In genomic region chr7:113918946-113919345, GRCh38 we compare ENCODE assay signal across 1 cellular context.
TF ChIP-seq lines count a peak whose summit lies in the region.

Gene PPP1R3A, minus strand, starts transcription at chr7:113919009. Its CDS starts 13 bp downstream, at chr7:113918996.

TF ChIP-seq in H1, 55 proteins besides CTCF, POLR2A, EP300 and RAD21:
- TF ChIP-seq, protein P1, sequence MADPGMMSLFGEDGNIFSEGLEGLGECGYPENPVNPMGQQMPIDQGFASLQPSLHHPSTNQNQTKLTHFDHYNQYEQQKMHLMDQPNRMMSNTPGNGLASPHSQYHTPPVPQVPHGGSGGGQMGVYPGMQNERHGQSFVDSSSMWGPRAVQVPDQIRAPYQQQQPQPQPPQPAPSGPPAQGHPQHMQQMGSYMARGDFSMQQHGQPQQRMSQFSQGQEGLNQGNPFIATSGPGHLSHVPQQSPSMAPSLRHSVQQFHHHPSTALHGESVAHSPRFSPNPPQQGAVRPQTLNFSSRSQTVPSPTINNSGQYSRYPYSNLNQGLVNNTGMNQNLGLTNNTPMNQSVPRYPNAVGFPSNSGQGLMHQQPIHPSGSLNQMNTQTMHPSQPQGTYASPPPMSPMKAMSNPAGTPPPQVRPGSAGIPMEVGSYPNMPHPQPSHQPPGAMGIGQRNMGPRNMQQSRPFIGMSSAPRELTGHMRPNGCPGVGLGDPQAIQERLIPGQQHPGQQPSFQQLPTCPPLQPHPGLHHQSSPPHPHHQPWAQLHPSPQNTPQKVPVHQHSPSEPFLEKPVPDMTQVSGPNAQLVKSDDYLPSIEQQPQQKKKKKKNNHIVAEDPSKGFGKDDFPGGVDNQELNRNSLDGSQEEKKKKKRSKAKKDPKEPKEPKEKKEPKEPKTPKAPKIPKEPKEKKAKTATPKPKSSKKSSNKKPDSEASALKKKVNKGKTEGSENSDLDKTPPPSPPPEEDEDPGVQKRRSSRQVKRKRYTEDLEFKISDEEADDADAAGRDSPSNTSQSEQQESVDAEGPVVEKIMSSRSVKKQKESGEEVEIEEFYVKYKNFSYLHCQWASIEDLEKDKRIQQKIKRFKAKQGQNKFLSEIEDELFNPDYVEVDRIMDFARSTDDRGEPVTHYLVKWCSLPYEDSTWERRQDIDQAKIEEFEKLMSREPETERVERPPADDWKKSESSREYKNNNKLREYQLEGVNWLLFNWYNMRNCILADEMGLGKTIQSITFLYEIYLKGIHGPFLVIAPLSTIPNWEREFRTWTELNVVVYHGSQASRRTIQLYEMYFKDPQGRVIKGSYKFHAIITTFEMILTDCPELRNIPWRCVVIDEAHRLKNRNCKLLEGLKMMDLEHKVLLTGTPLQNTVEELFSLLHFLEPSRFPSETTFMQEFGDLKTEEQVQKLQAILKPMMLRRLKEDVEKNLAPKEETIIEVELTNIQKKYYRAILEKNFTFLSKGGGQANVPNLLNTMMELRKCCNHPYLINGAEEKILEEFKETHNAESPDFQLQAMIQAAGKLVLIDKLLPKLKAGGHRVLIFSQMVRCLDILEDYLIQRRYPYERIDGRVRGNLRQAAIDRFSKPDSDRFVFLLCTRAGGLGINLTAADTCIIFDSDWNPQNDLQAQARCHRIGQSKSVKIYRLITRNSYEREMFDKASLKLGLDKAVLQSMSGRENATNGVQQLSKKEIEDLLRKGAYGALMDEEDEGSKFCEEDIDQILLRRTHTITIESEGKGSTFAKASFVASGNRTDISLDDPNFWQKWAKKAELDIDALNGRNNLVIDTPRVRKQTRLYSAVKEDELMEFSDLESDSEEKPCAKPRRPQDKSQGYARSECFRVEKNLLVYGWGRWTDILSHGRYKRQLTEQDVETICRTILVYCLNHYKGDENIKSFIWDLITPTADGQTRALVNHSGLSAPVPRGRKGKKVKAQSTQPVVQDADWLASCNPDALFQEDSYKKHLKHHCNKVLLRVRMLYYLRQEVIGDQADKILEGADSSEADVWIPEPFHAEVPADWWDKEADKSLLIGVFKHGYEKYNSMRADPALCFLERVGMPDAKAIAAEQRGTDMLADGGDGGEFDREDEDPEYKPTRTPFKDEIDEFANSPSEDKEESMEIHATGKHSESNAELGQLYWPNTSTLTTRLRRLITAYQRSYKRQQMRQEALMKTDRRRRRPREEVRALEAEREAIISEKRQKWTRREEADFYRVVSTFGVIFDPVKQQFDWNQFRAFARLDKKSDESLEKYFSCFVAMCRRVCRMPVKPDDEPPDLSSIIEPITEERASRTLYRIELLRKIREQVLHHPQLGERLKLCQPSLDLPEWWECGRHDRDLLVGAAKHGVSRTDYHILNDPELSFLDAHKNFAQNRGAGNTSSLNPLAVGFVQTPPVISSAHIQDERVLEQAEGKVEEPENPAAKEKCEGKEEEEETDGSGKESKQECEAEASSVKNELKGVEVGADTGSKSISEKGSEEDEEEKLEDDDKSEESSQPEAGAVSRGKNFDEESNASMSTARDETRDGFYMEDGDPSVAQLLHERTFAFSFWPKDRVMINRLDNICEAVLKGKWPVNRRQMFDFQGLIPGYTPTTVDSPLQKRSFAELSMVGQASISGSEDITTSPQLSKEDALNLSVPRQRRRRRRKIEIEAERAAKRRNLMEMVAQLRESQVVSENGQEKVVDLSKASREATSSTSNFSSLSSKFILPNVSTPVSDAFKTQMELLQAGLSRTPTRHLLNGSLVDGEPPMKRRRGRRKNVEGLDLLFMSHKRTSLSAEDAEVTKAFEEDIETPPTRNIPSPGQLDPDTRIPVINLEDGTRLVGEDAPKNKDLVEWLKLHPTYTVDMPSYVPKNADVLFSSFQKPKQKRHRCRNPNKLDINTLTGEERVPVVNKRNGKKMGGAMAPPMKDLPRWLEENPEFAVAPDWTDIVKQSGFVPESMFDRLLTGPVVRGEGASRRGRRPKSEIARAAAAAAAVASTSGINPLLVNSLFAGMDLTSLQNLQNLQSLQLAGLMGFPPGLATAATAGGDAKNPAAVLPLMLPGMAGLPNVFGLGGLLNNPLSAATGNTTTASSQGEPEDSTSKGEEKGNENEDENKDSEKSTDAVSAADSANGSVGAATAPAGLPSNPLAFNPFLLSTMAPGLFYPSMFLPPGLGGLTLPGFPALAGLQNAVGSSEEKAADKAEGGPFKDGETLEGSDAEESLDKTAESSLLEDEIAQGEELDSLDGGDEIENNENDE (IDR thresholded peaks at IDR 0.05; ENCODE audit: insufficient replicate concordance, low read length), result no peak
- TF ChIP-seq TEAD4 (IDR thresholded peaks at IDR 0.05; ENCODE audit: low read depth, low read length), result peak; percentile 82
